In genomic region chr19:47095707-47096704, GRCh38 we compare ENCODE assay signal across 8 cellular contexts. TPM values are rescaled to one million over a fixed set of nuclear protein-coding genes. Genes with fewer than 3 reads are reported as not detected.
DNase-seq lines count a peak whose midpoint lies in the region; ATAC-seq and TF ChIP-seq lines count a peak whose summit lies in the region.

No MANE protein-coding gene starts in this region.

- H3K9ac ChIP-seq in HUES6 (ENCODE audit: low read length) = no peak overlapping the region

- TF ChIP-seq CTCF in heart right ventricle (IDR thresholded peaks at IDR 0.05) (no peak), spleen (IDR thresholded peaks at IDR 0.05 in 8 of 11, conservative IDR thresholded peaks at IDR 0.05 in 3 of 11) (no peak)

- H3K4me1 ChIP-seq in HUES6 (ENCODE audit: control insufficient read depth, insufficient read depth, low read length) (peaks cover 40% of the 10 kb centered on the region), heart right ventricle (peaks cover 16 to 60% (median 51%) of the 10 kb centered on the region in 9 donors), spleen (peaks cover 16 to 92% (median 54%) of the 10 kb centered on the region in 6 donors)

- H3K9me3 ChIP-seq in HUES6 (ENCODE audit: control insufficient read depth, insufficient read depth, low read depth, low read length) = no peaks in the 10 kb centered on the region
- H3K9me3 ChIP-seq in heart right ventricle = no peaks in the 10 kb centered on the region
- H3K9me3 ChIP-seq in spleen = no peaks in the 10 kb centered on the region

- H3K27me3 ChIP-seq in HUES6 (ENCODE audit: control insufficient read depth, insufficient read depth, low read length) (no peaks in the 10 kb centered on the region), heart right ventricle (no peaks in the 10 kb centered on the region), spleen (replicated peaks in 1 of 7) (no peaks in the 10 kb centered on the region)

- TF ChIP-seq POLR2A in spleen (IDR thresholded peaks at IDR 0.05) = no peak

- intact Hi-C loops in heart right ventricle (cut with DNase I) = loop anchor here in 1 of 10 donors (2.0 kb wide), 1 partner anchor 17 kb away; the partner anchor contains the start of gene ZC3H4
- intact Hi-C loops in spleen (cut with DNase I; ENCODE audit: low total_unique reads) = no loop called here

- H3K4me3 ChIP-seq in HUES6 (ENCODE audit: low read depth, low read length) (no peak overlapping the region), heart right ventricle (no peak overlapping the region), spleen (peak overlapping the region in 1 of 8 donors; percentile 14)

- ATAC-seq in heart right ventricle (peak; percentile 34 to 87 (median 80)), HG03196 (IDR thresholded peaks at IDR 0.05; ENCODE audit: unreplicated experiment) (no peak), HG02885 (IDR thresholded peaks at IDR 0.05; ENCODE audit: poor library complexity, unreplicated experiment) (no peak)

- in situ Hi-C loops in G401 (cut with HindIII; ENCODE audit: low sequenced_read_pairs) = no loop called here

- peaks cover 45% of the 10 kb centered on the region for H3K36me3 ChIP-seq in HUES6 (ENCODE audit: control insufficient read depth, insufficient read depth, low read length)
- H3K36me3 ChIP-seq in heart right ventricle = peaks cover 0 to 40% (median 20%) of the 10 kb centered on the region in 9 donors
- peaks cover 0 to 79% (median 36%) of the 10 kb centered on the region in 6 donors for H3K36me3 ChIP-seq in spleen

- H3K27ac ChIP-seq in HUES6 (ENCODE audit: low read depth, low read length) (peak overlapping the region; percentile 41; the same call in 1 of the 2 replicates), heart right ventricle (peak overlapping the region in 9 of 10 donors; percentile 29 to 86 (median 67)), spleen (peak overlapping the region; percentile 66 to 88 (median 82))

- 78 to 79% methylated on average over 20 of the region's 20 CpGs for WGBS in heart right ventricle, 2 donors
- WGBS in spleen, 5 donors = 74 to 90% (median 77%) methylated on average over 19 to 20 of the region's 20 CpGs

- peak; percentile 29 to 41 for DNase-seq in activated T-cell treated with anti-CD3 and anti-CD28 coated beads, Interleukin-2, amount 50 U/mL, for 48 hours
- peak; percentile 70 to 72 for DNase-seq in heart right ventricle
- DNase-seq in spleen = no peak
- no peak for DNase-seq in NCI-H1694 (lab: John Stamatoyannopoulos, UW)
- no peak for DNase-seq in G401 (ENCODE audit: low spot score)

RNA-seq across cellular contexts. Expression of gene ZC3H4, which starts 17.6 kb away (rescaled TPM):
- 10 to 100 TPM; 19.5 to 32.8 (median 26.1) TPM for total RNA-seq in heart right ventricle
- 10 to 100 TPM in 1 of 2 donors, 1 to 10 TPM in 1; 4.5 to 13.8 TPM for polyA plus RNA-seq in heart right ventricle
- total RNA-seq in spleen = 10 to 100 TPM; 26.8 to 68.7 (median 44.1) TPM
- 10 to 100 TPM in 1 of 3 donors, 1 to 10 TPM in 2; 6.0 to 14.2 (median 7.5) TPM for polyA plus RNA-seq in spleen
- total RNA-seq in G401 (2014; rRNA removed; shearing (Covaris generic)) = 12.4 and 16.8 TPM in 2 replicates

RNA-seq across cellular contexts. Expression of gene SAE1, which starts 34.6 kb away (rescaled TPM):
- 10 to 100 TPM; 32.5 to 53.3 (median 45.5) TPM for total RNA-seq in heart right ventricle
- 10 to 100 TPM; 11.9 to 60.2 TPM for polyA plus RNA-seq in heart right ventricle
- 10 to 100 TPM; 42.7 to 72.4 (median 59.5) TPM for total RNA-seq in spleen
- polyA plus RNA-seq in spleen = 10 to 100 TPM; 28.1 to 53.3 (median 43.9) TPM
- total RNA-seq in G401 (2014; rRNA removed; shearing (Covaris generic)) = 603 and 649 TPM in 2 replicates

RNA-seq across cellular contexts. Expression of gene TMEM160, which starts 47.6 kb away (rescaled TPM):
- total RNA-seq in heart right ventricle (10 to 100 TPM; 17.9 to 34.1 (median 23.7) TPM), spleen (10 to 100 TPM; 23.6 to 31.0 (median 26.3) TPM)
- polyA plus RNA-seq in heart right ventricle (10 to 100 TPM; 15.4 to 83.8 TPM), spleen (10 to 100 TPM in 2 of 3 donors, 1 to 10 TPM in 1; 7.4 to 20.5 (median 10.1) TPM)
- total RNA-seq in G401 (2014; rRNA removed; shearing (Covaris generic)) = 170 and 258 TPM in 2 replicates

Comparison
In these comparisons a context has a peak if more than half of its experiments do, and no peak if none do; other contexts are left out.
1. DNase-seq: peak in activated T-cell treated with anti-CD3 and anti-CD28 coated beads, Interleukin-2, amount 50 U/mL, for 48 hours (2 of 2) and heart right ventricle (2 of 2); none in spleen (single experiment), NCI-H1694 (single experiment) and G401 (single experiment).
2. ATAC-seq: peak in heart right ventricle (8 of 8); none in HG03196 (single experiment) and HG02885 (single experiment).
3. Peak in every context shown above with its lines, with median percentiles within 50 percentile points of each other: H3K27ac ChIP-seq.